Comparison of ENCODE assay signal across 7 cellular contexts in genomic region chr6:83057705-83058321, GRCh38. TPM values are rescaled to one million over a fixed set of nuclear protein-coding genes. Genes with fewer than 3 reads are reported as not detected.
DNase-seq lines count a peak whose midpoint lies in the region; ATAC-seq and TF ChIP-seq lines count a peak whose summit lies in the region.

No MANE protein-coding gene starts in this region.

- H3K27ac ChIP-seq in ascending aorta (no peak overlapping the region), thyroid gland (no peak overlapping the region)

- no peaks in the 10 kb centered on the region for H3K27me3 ChIP-seq in ascending aorta
- no peaks in the 10 kb centered on the region for H3K27me3 ChIP-seq in thyroid gland

- TF ChIP-seq CTCF in ascending aorta (IDR thresholded peaks at IDR 0.05), result peak in 2 of 3 experiments; percentile 47 to 58
- TF ChIP-seq CTCF in thyroid gland (IDR thresholded peaks at IDR 0.05), result peak in 5 of 6 experiments; percentile 11 to 67 (median 42)

- no peak for TF ChIP-seq POLR2A in thyroid gland (IDR thresholded peaks at IDR 0.05)

- ATAC-seq in GM19023 (IDR thresholded peaks at IDR 0.05; ENCODE audit: unreplicated experiment) (peak; percentile 84), HG03066 (IDR thresholded peaks at IDR 0.05; ENCODE audit: low read depth, unreplicated experiment) (peak; percentile 59)

- H3K9me3 ChIP-seq in ascending aorta (no peaks in the 10 kb centered on the region), thyroid gland (no peaks in the 10 kb centered on the region)

- peaks cover 0 to under 1% of the 10 kb centered on the region in 2 donors for H3K36me3 ChIP-seq in ascending aorta
- no peaks in the 10 kb centered on the region for H3K36me3 ChIP-seq in thyroid gland

- WGBS in thyroid gland, 2 donors, result 41 to 49% methylated on average over 4 of the region's 4 CpGs

- peak; percentile 14 for DNase-seq in DMS79 treated with DMSO at 0.1 percent for 48 hours (lab: John Stamatoyannopoulos, UW)
- peak; percentile 57 for DNase-seq in NCI-H2227 (lab: John Stamatoyannopoulos, UW; ENCODE audit: unreplicated experiment)
- DNase-seq in ascending aorta (ENCODE audit: low spot score in 2 of 2), result no peak
- peak; percentile 81 for DNase-seq in inferior parietal cortex (ENCODE audit: extremely low spot score)
- peak; percentile 14 to 32 for DNase-seq in thyroid gland

- intact Hi-C loops in ascending aorta (cut with DNase I) (loop anchor here (2.0 kb wide), 1 partner anchor 807 kb away; no protein-coding TSS in a partner anchor), thyroid gland (cut with DNase I) (loop anchor here (10.0 kb wide), 1 partner anchor 803 kb away; no protein-coding TSS in a partner anchor)

- H3K4me3 ChIP-seq in ascending aorta (no peak overlapping the region), thyroid gland (replicated peaks in 1 of 3) (no peak overlapping the region)

- H3K4me1 ChIP-seq in ascending aorta (no peaks in the 10 kb centered on the region), thyroid gland (no peaks in the 10 kb centered on the region)

RNA-seq across cellular contexts. Expression of gene UBE3D, which starts 7.8 kb away (rescaled TPM):
- 0.21 TPM for total RNA-seq in ascending aorta
- total RNA-seq in thyroid gland, result 10 to 100 TPM; 11.0 to 14.8 (median 12.5) TPM

RNA-seq across cellular contexts. Expression of gene DOP1A, which starts 9.7 kb away (rescaled TPM):
- total RNA-seq in ascending aorta (13.2 TPM), thyroid gland (10 to 100 TPM; 31.6 to 58.4 (median 54.2) TPM)

Comparison
In these comparisons a context has a peak if more than half of its experiments do, and no peak if none do; other contexts are left out.
1. DNase-seq: peak in DMS79 treated with DMSO at 0.1 percent for 48 hours (single experiment), NCI-H2227 (single experiment), inferior parietal cortex (single experiment) and thyroid gland (2 of 2); none in ascending aorta (0 of 2).